ENCODE assay signal across 8 cellular contexts in genomic region chr13:46831588-46832194, GRCh38. TPM values are rescaled to one million over a fixed set of nuclear protein-coding genes. Genes with fewer than 3 reads are reported as not detected.
DNase-seq lines count a peak whose midpoint lies in the region; ATAC-seq and TF ChIP-seq lines count a peak whose summit lies in the region.

No MANE protein-coding gene starts in this region.

- H3K4me3 Mint-ChIP-seq in GM23338 (no peak overlapping the region), immature natural killer cell (no peak overlapping the region)

- no peak overlapping the region for H3K4me2 ChIP-seq in GM23338

- H4K20me1 ChIP-seq in GM23338 (replicated peaks; ENCODE audit: insufficient read depth): no peaks in the 10 kb centered on the region

- no peaks in the 10 kb centered on the region for H3F3A ChIP-seq in GM23338 (replicated peaks; ENCODE audit: low read depth)

- H3K9me2 ChIP-seq in GM23338 (ENCODE audit: insufficient read depth): no peaks in the 10 kb centered on the region

- no peaks in the 10 kb centered on the region for H3K4me1 ChIP-seq in GM23338 (ENCODE audit: insufficient read depth)

- no peak overlapping the region for H3K4me3 ChIP-seq in GM23338

- H3K27ac ChIP-seq in GM23338 (ENCODE audit: low read depth): no peak overlapping the region

- DNase-seq in DMS153 (lab: John Stamatoyannopoulos, UW) (peak; percentile 1), GM23338 (ENCODE audit: low spot score) (peak; percentile 71), NCI-H748 treated with DMSO at 0.1 percent for 48 hours (lab: John Stamatoyannopoulos, UW) (peak; percentile 56), amniotic stem cell (lab: John Stamatoyannopoulos, UW) (peak; percentile 2), immature natural killer cell (peak in 2 of 3 donors; percentile 2 to 17), GM19240 (ENCODE audit: insufficient read length, low spot score) (no peak)
- DNase-seq in stimulated activated CD4-positive, alpha-beta T cell treated with anti-CD3 and anti-CD28 coated beads, Interleukin-2, amount 100 ng/mL, for 4 hours (ENCODE audit: low read depth): peak; percentile 6

- ATAC-seq in GM23338: peak; percentile 36; the same call in 1 of the 3 replicates
- no peak for ATAC-seq in GM19324 (IDR thresholded peaks at IDR 0.05; ENCODE audit: low FRiP score, unreplicated experiment)

- H3K79me2 ChIP-seq in GM23338 (replicated peaks; ENCODE audit: insufficient read depth): no peaks in the 10 kb centered on the region

- no peaks in the 10 kb centered on the region for H3K36me3 ChIP-seq in GM23338 (ENCODE audit: insufficient read depth)

- no peak overlapping the region for H2AFZ ChIP-seq in GM23338

- peak; percentile 83 to 97 for TF ChIP-seq CTCF in GM23338 (conservative IDR thresholded peaks at IDR 0.05; ENCODE audit: low read depth in 2 of 2)

- H3K27me3 Mint-ChIP-seq in GM23338 (ENCODE audit: insufficient read depth, low read depth, poor library complexity) (no peaks in the 10 kb centered on the region), immature natural killer cell (ENCODE audit: low read depth in 3 of 3) (peaks cover 0 to 3% (median 2%) of the 10 kb centered on the region in 3 donors)

- no peak overlapping the region for H3K27ac Mint-ChIP-seq in GM23338
- H3K27ac Mint-ChIP-seq in immature natural killer cell: no peak overlapping the region

- no peaks in the 10 kb centered on the region; the same call in 2 of the 3 replicates for H3K9me3 Mint-ChIP-seq in GM23338
- H3K9me3 Mint-ChIP-seq in immature natural killer cell: no peaks in the 10 kb centered on the region

- no peaks in the 10 kb centered on the region for H3K27me3 ChIP-seq in GM23338 (ENCODE audit: insufficient read depth)

- H3K36me3 Mint-ChIP-seq in GM23338 (ENCODE audit: low read depth) (no peaks in the 10 kb centered on the region), immature natural killer cell (no peaks in the 10 kb centered on the region)

- H3K4me1 Mint-ChIP-seq in GM23338 (no peaks in the 10 kb centered on the region), immature natural killer cell (no peaks in the 10 kb centered on the region)

TF ChIP-seq in GM23338, 12 proteins besides CTCF, POLR2A, EP300 and RAD21:
- TF ChIP-seq, protein P1, sequence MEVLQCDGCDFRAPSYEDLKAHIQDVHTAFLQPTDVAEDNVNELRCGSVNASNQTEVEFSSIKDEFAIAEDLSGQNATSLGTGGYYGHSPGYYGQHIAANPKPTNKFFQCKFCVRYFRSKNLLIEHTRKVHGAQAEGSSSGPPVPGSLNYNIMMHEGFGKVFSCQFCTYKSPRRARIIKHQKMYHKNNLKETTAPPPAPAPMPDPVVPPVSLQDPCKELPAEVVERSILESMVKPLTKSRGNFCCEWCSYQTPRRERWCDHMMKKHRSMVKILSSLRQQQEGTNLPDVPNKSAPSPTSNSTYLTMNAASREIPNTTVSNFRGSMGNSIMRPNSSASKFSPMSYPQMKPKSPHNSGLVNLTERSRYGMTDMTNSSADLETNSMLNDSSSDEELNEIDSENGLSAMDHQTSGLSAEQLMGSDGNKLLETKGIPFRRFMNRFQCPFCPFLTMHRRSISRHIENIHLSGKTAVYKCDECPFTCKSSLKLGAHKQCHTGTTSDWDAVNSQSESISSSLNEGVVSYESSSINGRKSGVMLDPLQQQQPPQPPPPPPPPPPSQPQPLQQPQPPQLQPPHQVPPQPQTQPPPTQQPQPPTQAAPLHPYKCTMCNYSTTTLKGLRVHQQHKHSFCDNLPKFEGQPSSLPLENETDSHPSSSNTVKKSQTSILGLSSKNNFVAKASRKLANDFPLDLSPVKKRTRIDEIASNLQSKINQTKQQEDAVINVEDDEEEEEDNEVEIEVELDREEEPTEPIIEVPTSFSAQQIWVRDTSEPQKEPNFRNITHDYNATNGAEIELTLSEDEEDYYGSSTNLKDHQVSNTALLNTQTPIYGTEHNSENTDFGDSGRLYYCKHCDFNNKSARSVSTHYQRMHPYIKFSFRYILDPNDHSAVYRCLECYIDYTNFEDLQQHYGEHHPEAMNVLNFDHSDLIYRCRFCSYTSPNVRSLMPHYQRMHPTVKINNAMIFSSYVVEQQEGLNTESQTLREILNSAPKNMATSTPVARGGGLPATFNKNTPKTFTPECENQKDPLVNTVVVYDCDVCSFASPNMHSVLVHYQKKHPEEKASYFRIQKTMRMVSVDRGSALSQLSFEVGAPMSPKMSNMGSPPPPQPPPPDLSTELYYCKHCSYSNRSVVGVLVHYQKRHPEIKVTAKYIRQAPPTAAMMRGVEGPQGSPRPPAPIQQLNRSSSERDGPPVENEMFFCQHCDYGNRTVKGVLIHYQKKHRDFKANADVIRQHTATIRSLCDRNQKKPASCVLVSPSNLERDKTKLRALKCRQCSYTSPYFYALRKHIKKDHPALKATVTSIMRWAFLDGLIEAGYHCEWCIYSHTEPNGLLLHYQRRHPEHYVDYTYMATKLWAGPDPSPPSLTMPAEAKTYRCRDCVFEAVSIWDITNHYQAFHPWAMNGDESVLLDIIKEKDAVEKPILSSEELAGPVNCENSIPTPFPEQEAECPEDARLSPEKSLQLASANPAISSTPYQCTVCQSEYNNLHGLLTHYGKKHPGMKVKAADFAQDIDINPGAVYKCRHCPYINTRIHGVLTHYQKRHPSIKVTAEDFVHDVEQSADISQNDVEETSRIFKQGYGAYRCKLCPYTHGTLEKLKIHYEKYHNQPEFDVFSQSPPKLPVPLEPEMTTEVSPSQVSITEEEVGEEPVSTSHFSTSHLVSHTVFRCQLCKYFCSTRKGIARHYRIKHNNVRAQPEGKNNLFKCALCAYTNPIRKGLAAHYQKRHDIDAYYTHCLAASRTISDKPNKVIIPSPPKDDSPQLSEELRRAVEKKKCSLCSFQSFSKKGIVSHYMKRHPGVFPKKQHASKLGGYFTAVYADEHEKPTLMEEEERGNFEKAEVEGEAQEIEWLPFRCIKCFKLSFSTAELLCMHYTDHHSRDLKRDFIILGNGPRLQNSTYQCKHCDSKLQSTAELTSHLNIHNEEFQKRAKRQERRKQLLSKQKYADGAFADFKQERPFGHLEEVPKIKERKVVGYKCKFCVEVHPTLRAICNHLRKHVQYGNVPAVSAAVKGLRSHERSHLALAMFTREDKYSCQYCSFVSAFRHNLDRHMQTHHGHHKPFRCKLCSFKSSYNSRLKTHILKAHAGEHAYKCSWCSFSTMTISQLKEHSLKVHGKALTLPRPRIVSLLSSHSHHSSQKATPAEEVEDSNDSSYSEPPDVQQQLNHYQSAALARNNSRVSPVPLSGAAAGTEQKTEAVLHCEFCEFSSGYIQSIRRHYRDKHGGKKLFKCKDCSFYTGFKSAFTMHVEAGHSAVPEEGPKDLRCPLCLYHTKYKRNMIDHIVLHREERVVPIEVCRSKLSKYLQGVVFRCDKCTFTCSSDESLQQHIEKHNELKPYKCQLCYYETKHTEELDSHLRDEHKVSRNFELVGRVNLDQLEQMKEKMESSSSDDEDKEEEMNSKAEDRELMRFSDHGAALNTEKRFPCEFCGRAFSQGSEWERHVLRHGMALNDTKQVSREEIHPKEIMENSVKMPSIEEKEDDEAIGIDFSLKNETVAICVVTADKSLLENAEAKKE (CRISPR knock-in tag; IDR thresholded peaks at IDR 0.05): no peak
- no peak for TF ChIP-seq JUNB (IDR thresholded peaks at IDR 0.05; ENCODE audit: unreplicated experiment)
- TF ChIP-seq POLR2AphosphoS5 (IDR thresholded peaks at IDR 0.05; ENCODE audit: low read depth): no peak
- no peak for TF ChIP-seq ZNF331 (CRISPR knock-in tag; IDR thresholded peaks at IDR 0.05; ENCODE audit: low read depth)
- TF ChIP-seq, protein P2, sequence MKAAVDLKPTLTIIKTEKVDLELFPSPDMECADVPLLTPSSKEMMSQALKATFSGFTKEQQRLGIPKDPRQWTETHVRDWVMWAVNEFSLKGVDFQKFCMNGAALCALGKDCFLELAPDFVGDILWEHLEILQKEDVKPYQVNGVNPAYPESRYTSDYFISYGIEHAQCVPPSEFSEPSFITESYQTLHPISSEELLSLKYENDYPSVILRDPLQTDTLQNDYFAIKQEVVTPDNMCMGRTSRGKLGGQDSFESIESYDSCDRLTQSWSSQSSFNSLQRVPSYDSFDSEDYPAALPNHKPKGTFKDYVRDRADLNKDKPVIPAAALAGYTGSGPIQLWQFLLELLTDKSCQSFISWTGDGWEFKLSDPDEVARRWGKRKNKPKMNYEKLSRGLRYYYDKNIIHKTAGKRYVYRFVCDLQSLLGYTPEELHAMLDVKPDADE (IDR thresholded peaks at IDR 0.05): no peak
- no peak for TF ChIP-seq ZNF114 (CRISPR knock-in tag; IDR thresholded peaks at IDR 0.05)
- no peak for TF ChIP-seq EZH2 (IDR thresholded peaks at IDR 0.05; ENCODE audit: low read depth, unreplicated experiment)
- TF ChIP-seq NANOG (IDR thresholded peaks at IDR 0.05; ENCODE audit: borderline replicate concordance): no peak
- TF ChIP-seq CREB1 (CRISPR knock-in tag; IDR thresholded peaks at IDR 0.05; ENCODE audit: low read depth): no peak
- no peak for TF ChIP-seq EZH2phosphoT487 (IDR thresholded peaks at IDR 0.05; ENCODE audit: unreplicated experiment)
- no peak for TF ChIP-seq REST (IDR thresholded peaks at IDR 0.05; ENCODE audit: unreplicated experiment)
- no peak for TF ChIP-seq STAT1 (IDR thresholded peaks at IDR 0.05; ENCODE audit: unreplicated experiment)

RNA-seq across cellular contexts. Expression of gene ESD, which starts 34.7 kb away (rescaled TPM):
- total RNA-seq in GM23338 (2014; rRNA removed; shearing (Covaris generic)): 61.0 and 76.1 TPM in 2 replicates
- polyA plus RNA-seq in GM23338 (2016; fragmentation: Nextera tagmentation; extraction: Ambion mirVana) (106 and 123 TPM in 2 replicates), immature natural killer cell (10 to 100 TPM; 52.7 to 69.4 (median 59.2) TPM)
